Comparison of ENCODE assay signal across 19 cellular contexts in the genomic region with DNA sequence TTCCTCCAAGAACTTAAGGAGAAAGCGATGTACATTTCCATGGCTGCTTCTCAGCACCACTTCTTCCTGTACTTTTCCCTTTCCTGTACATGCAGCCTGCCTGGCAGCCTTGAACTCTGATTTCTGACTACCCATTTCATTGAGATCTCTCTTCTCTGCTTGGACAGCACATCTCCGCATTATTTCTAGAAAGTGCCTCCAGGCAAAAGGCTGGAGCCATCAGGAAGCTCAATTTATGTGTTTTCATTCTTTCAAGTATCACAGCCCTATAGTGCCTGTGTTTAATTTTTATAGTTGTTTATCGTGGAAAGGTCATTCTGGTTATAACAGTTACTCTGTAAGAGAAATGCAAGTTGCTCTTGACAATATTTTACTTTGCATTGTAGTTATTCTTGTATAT.
A peak's percentile ranks its signal among the peaks of the same experiment; 100 is the strongest.
DNase-seq lines count a peak whose midpoint lies in the region; ATAC-seq, FAIRE-seq and TF ChIP-seq lines count a peak whose summit lies in the region.
"Had no signal": no experiment of that assay in that cellular context is flagged by ENCODE, and none has a peak within 500 bp of the region (broad histone marks: within the 10 kb centered on the region; RNA-seq: fewer than 3 reads in every experiment).

No MANE protein-coding gene starts in this region.

- H3K4me3 ChIP-seq in PC-3 (ENCODE audit: low read length), result no peak overlapping the region
- no peak overlapping the region for H3K4me3 ChIP-seq in endothelial cell of umbilical vein (replicated peaks in 1 of 3; ENCODE audit: insufficient read depth in 1 of 3, low read depth in 1 of 3, low read length in 3 of 3)
- no peak overlapping the region for H3K4me3 ChIP-seq in osteoblast (ENCODE audit: insufficient read depth, low read length)
- H3K4me3 ChIP-seq: BLaER1 treated with 17β-estradiol and CSF1 and Interleukin-3, amounts not matched to agents 10 nM and 100 nM; GM12878 had no signal

- H3K9me3 ChIP-seq in PC-3 (ENCODE audit: low read length) (no peaks in the 10 kb centered on the region), endothelial cell of umbilical vein (replicated peaks; ENCODE audit: control insufficient read depth, insufficient read depth, low read length) (no peaks in the 10 kb centered on the region), osteoblast (ENCODE audit: low read depth, low read length) (no peaks in the 10 kb centered on the region)
- H3K9me3 ChIP-seq: BLaER1 treated with 17β-estradiol and CSF1 and Interleukin-3, amounts not matched to agents 10 nM and 100 nM had no signal

- no peak for FAIRE-seq in endothelial cell of umbilical vein (lab: Jason Lieb, UNC)
- FAIRE-seq: GM12878, GM18507, HepG2, HTR-8/SVneo had no signal

- H3K27me3 ChIP-seq in PC-3 (ENCODE audit: low read length), result no peaks in the 10 kb centered on the region
- no peaks in the 10 kb centered on the region for H3K27me3 ChIP-seq in endothelial cell of umbilical vein (ENCODE audit: control insufficient read depth in 2 of 2, insufficient read depth in 2 of 2, low read length in 2 of 2)
- H3K27me3 ChIP-seq in osteoblast (ENCODE audit: insufficient read depth, low read length), result no peaks in the 10 kb centered on the region
- H3K27me3 ChIP-seq: BLaER1 treated with 17β-estradiol and CSF1 and Interleukin-3, amounts not matched to agents 10 nM and 100 nM had no signal

- dilution Hi-C loops in endothelial cell of umbilical vein (cut with MboI; ENCODE audit: extremely low pct_ligation_motif_present, low sequenced_read_pairs), result no loop called here

- peak; percentile 55 for ATAC-seq in PC-3
- ATAC-seq: GM12878, HepG2 had no signal

- H4K20me1 ChIP-seq in PC-3 (ENCODE audit: low read length) (no peaks in the 10 kb centered on the region), endothelial cell of umbilical vein (replicated peaks; ENCODE audit: control insufficient read depth, extremely low read depth, insufficient read depth, low read length) (no peaks in the 10 kb centered on the region), osteoblast (ENCODE audit: insufficient read depth, low read length) (no peaks in the 10 kb centered on the region)
- H4K20me1 ChIP-seq: BLaER1 treated with 17β-estradiol and CSF1 and Interleukin-3, amounts not matched to agents 10 nM and 100 nM had no signal

- POLR2A ChIA-PET in PC-3 (lab: Charles Lee; ENCODE audit: unreplicated experiment), result no interaction called here
- POLR2A ChIA-PET in endothelial cell of umbilical vein (lab: Charles Lee), result no interaction called here

- no peaks in the 10 kb centered on the region for H3K9me2 ChIP-seq in PC-3 (replicated peaks; ENCODE audit: low read length)

- H3K9me1 ChIP-seq in endothelial cell of umbilical vein (replicated peaks; ENCODE audit: control insufficient read depth, extremely low read depth, insufficient read depth, low read length), result no peaks in the 10 kb centered on the region

- H3F3A ChIP-seq in PC-3 (ENCODE audit: low read length, unreplicated experiment), result no peaks in the 10 kb centered on the region

- no peak overlapping the region for H3K27ac ChIP-seq in PC-3 (ENCODE audit: low read length)
- no peak overlapping the region for H3K27ac ChIP-seq in endothelial cell of umbilical vein (ENCODE audit: insufficient read depth, low read depth, low read length)
- H3K27ac ChIP-seq in osteoblast (ENCODE audit: low read depth, low read length), result no peak overlapping the region
- H3K27ac ChIP-seq: 22Rv1; BLaER1 treated with 17β-estradiol and CSF1 and Interleukin-3, amounts not matched to agents 10 nM and 100 nM had no signal

- H3K79me2 ChIP-seq in PC-3 (ENCODE audit: low read length) (no peaks in the 10 kb centered on the region), endothelial cell of umbilical vein (ENCODE audit: control insufficient read depth, insufficient read depth, low read length) (no peaks in the 10 kb centered on the region), osteoblast (ENCODE audit: insufficient read depth, low read length) (no peaks in the 10 kb centered on the region)

- H3K9ac ChIP-seq in PC-3 (ENCODE audit: low read length) (no peak overlapping the region), endothelial cell of umbilical vein (replicated peaks; ENCODE audit: extremely low read depth, insufficient read depth, low read length) (no peak overlapping the region)
- H3K9ac ChIP-seq: BLaER1 treated with 17β-estradiol and CSF1 and Interleukin-3, amounts not matched to agents 10 nM and 100 nM had no signal

- DNase-seq in COLO829 (ENCODE audit: low spot score) (peak; percentile 35), PC-3 (peak; percentile 39), endothelial cell of umbilical vein (ENCODE audit: low read depth, low spot score) (peak; percentile 26), osteoblast (ENCODE audit: insufficient read length, low spot score, missing footprints) (no peak), AG20443 (ENCODE audit: low spot score) (no peak), SW480 (ENCODE audit: low spot score) (no peak)
- DNase-seq in activated CD8-positive, alpha-beta memory T cell treated with anti-CD3 and anti-CD28 coated beads, Interleukin-2, amount 50 U/mL, for 48 hours, result no peak
- DNase-seq: AML-193; Calu3; CD4-positive, CD25-positive, alpha-beta regulatory T cell; DMS 273 treated with DMSO at 0.1 percent for 48 hours; GOT3; HCEC 1CT had no signal

- no peaks in the 10 kb centered on the region for H3K36me3 ChIP-seq in PC-3 (ENCODE audit: low read depth, low read length)
- no peaks in the 10 kb centered on the region for H3K36me3 ChIP-seq in endothelial cell of umbilical vein (ENCODE audit: control insufficient read depth in 2 of 2, extremely low read depth in 1 of 2, insufficient read depth in 2 of 2, low read length in 2 of 2)
- no peaks in the 10 kb centered on the region for H3K36me3 ChIP-seq in osteoblast (ENCODE audit: insufficient read depth, low read length)
- H3K36me3 ChIP-seq: BLaER1 treated with 17β-estradiol and CSF1 and Interleukin-3, amounts not matched to agents 10 nM and 100 nM had no signal

- peak overlapping the region; percentile 44 for H2AFZ ChIP-seq in PC-3 (ENCODE audit: low read length)
- H2AFZ ChIP-seq in endothelial cell of umbilical vein (ENCODE audit: low read depth, low read length), result no peak overlapping the region
- peak overlapping the region; percentile 18 for H2AFZ ChIP-seq in osteoblast (ENCODE audit: low read length)

- H3K4me2 ChIP-seq in PC-3 (ENCODE audit: low read length) (no peak overlapping the region), endothelial cell of umbilical vein (ENCODE audit: insufficient read depth, low read length) (no peak overlapping the region), osteoblast (ENCODE audit: insufficient read depth, low read length) (no peak overlapping the region)
- H3K4me2 ChIP-seq: BLaER1 treated with 17β-estradiol and CSF1 and Interleukin-3, amounts not matched to agents 10 nM and 100 nM had no signal

- TF ChIP-seq POLR2A in endothelial cell of umbilical vein (IDR thresholded peaks at IDR 0.05; ENCODE audit: low read depth, low read length), result no peak

- peaks cover 8% of the 10 kb centered on the region for H3K4me1 ChIP-seq in PC-3 (ENCODE audit: insufficient read depth, low read length)
- H3K4me1 ChIP-seq in endothelial cell of umbilical vein (ENCODE audit: control insufficient read depth, extremely low read depth, insufficient read depth, low read length), result peaks cover 11% of the 10 kb centered on the region
- H3K4me1 ChIP-seq in osteoblast (ENCODE audit: insufficient read depth, low read length), result no peaks in the 10 kb centered on the region
- H3K4me1 ChIP-seq: BLaER1 treated with 17β-estradiol and CSF1 and Interleukin-3, amounts not matched to agents 10 nM and 100 nM had no signal

- intact Hi-C loops in PC-3 (cut with micrococcal nuclease) (no loop called here), endothelial cell of umbilical vein (cut with micrococcal nuclease) (no loop called here)

- TF ChIP-seq CTCF in PC-3 (conservative IDR thresholded peaks at IDR 0.05; ENCODE audit: low read depth, low read length) (no peak), endothelial cell of umbilical vein (IDR thresholded peaks at IDR 0.05; ENCODE audit: extremely low read depth in 1 of 2, insufficient read depth in 1 of 2, low read depth in 1 of 2, low read length in 2 of 2) (no peak), osteoblast (IDR thresholded peaks at IDR 0.05; ENCODE audit: extremely low read depth, low read depth, low read length) (no peak)

- CTCF ChIA-PET in PC-3 (lab: Charles Lee) (no interaction called here), endothelial cell of umbilical vein (lab: Charles Lee) (no interaction called here)

- BruUV-seq in PC-3 (replicated peaks; lab: Mats Ljungman, UMichigan) (no TSS peak), endothelial cell of umbilical vein (replicated peaks; lab: Mats Ljungman, UMichigan) (no TSS peak)

TF ChIP-seq in endothelial cell of umbilical vein, 7 proteins besides CTCF, POLR2A, EP300 and RAD21:
- no peak for TF ChIP-seq POLR2AphosphoS5 (IDR thresholded peaks at IDR 0.05; ENCODE audit: insufficient read depth, low read depth, low read length)
- TF ChIP-seq FOS (IDR thresholded peaks at IDR 0.05; ENCODE audit: borderline replicate concordance, insufficient read depth, low read length), result no peak
- TF ChIP-seq, protein P1, sequence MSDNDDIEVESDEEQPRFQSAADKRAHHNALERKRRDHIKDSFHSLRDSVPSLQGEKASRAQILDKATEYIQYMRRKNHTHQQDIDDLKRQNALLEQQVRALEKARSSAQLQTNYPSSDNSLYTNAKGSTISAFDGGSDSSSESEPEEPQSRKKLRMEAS (IDR thresholded peaks at IDR 0.05; ENCODE audit: insufficient read depth, insufficient read length), result no peak
- no peak for TF ChIP-seq GATA2 (IDR thresholded peaks at IDR 0.05; ENCODE audit: insufficient read depth, insufficient read length, low read depth, low read length)
- no peak for TF ChIP-seq EZH2 (IDR thresholded peaks at IDR 0.05; ENCODE audit: borderline replicate concordance, low read depth, low read length, severe bottlenecking)
- TF ChIP-seq JUN (IDR thresholded peaks at IDR 0.05; ENCODE audit: borderline replicate concordance, insufficient read depth, insufficient read length, low read depth), result no peak
- no peak for TF ChIP-seq MYC (IDR thresholded peaks at IDR 0.05; ENCODE audit: low read depth, low read length)

Comparison
In these comparisons a context has a peak if more than half of its experiments do, and no peak if none do; other contexts are left out.
1. DNase-seq: peak in COLO829 (single experiment), PC-3 (single experiment) and endothelial cell of umbilical vein (single experiment); none in osteoblast (single experiment), activated CD8-positive, alpha-beta memory T cell treated with anti-CD3 and anti-CD28 coated beads, Interleukin-2, amount 50 U/mL, for 48 hours (single experiment), AG20443 (single experiment) and SW480 (single experiment).